9 cellular contexts compared by ENCODE assay signal in genomic region chr11:102599642-102600261, GRCh38. TPM values are rescaled to one million over a fixed set of nuclear protein-coding genes. Genes with fewer than 3 reads are reported as not detected.
A peak's percentile ranks its signal among the peaks of the same experiment; 100 is the strongest.
DNase-seq lines count a peak whose midpoint lies in the region; ATAC-seq, FAIRE-seq and TF ChIP-seq lines count a peak whose summit lies in the region.
"Had no signal": no experiment of that assay in that cellular context is flagged by ENCODE, and none has a peak within 500 bp of the region (broad histone marks: within the 10 kb centered on the region; RNA-seq: fewer than 3 reads in every experiment).

No MANE protein-coding gene starts in this region.

- peak; percentile 89 for ATAC-seq in HG02885 (IDR thresholded peaks at IDR 0.05; ENCODE audit: poor library complexity, unreplicated experiment)

- peak overlapping the region; percentile 88 for H3K27ac Mint-ChIP-seq in activated naive CD4-positive, alpha-beta T cell treated with anti-CD3 and anti-CD28 coated beads, Interleukin-2, amount 50 U/mL, for 24 hours

- H3K27me3 Mint-ChIP-seq in activated naive CD4-positive, alpha-beta T cell treated with anti-CD3 and anti-CD28 coated beads, Interleukin-2, amount 50 U/mL, for 24 hours: no peaks in the 10 kb centered on the region

- H3K4me1 Mint-ChIP-seq in activated naive CD4-positive, alpha-beta T cell treated with anti-CD3 and anti-CD28 coated beads, Interleukin-2, amount 50 U/mL, for 24 hours: peaks cover 30% of the 10 kb centered on the region

- peak; percentile 98 for FAIRE-seq in RCC 7860 (lab: Jason Lieb, UNC)
- FAIRE-seq: colon had no signal

- H3K4me3 Mint-ChIP-seq in activated naive CD4-positive, alpha-beta T cell treated with anti-CD3 and anti-CD28 coated beads, Interleukin-2, amount 50 U/mL, for 24 hours: no peak overlapping the region

- DNase-seq in activated naive CD4-positive, alpha-beta T cell (lab: John Stamatoyannopoulos, UW): no peak
- peak; percentile 95 for DNase-seq in RCC 7860 (ENCODE audit: low spot score)
- peak; percentile 92 for DNase-seq in fibroblast of the aortic adventitia (ENCODE audit: low read depth)
- no peak for DNase-seq in NCI-H82 treated with DMSO at 0.1 percent for 48 hours (lab: John Stamatoyannopoulos, UW; ENCODE audit: unreplicated experiment)
- no peak for DNase-seq in NCI-H1930 (lab: John Stamatoyannopoulos, UW)
- DNase-seq in midbrain (lab: John Stamatoyannopoulos, UW): no peak

- no peaks in the 10 kb centered on the region for H3K9me3 Mint-ChIP-seq in activated naive CD4-positive, alpha-beta T cell treated with anti-CD3 and anti-CD28 coated beads, Interleukin-2, amount 50 U/mL, for 24 hours

- TF ChIP-seq CTCF in fibroblast of the aortic adventitia (IDR thresholded peaks at IDR 0.05; ENCODE audit: insufficient read depth, low read length): no peak

- H3K36me3 Mint-ChIP-seq in activated naive CD4-positive, alpha-beta T cell treated with anti-CD3 and anti-CD28 coated beads, Interleukin-2, amount 50 U/mL, for 24 hours: peaks cover 2% of the 10 kb centered on the region

- H3K4me3 ChIP-seq in fibroblast of the aortic adventitia (ENCODE audit: low read depth, low read length): no peak overlapping the region

RNA-seq across cellular contexts. Expression of gene MMP20, which starts 25.4 kb away (rescaled TPM):
- total RNA-seq in fibroblast of the aortic adventitia (ENCODE audit: low replicate concordance): not detected in 2 replicates

Comparison
In these comparisons a context has a peak if more than half of its experiments do, and no peak if none do; other contexts are left out.
1. DNase-seq: peak in RCC 7860 (single experiment) and fibroblast of the aortic adventitia (single experiment); none in activated naive CD4-positive, alpha-beta T cell (0 of 4), NCI-H82 treated with DMSO at 0.1 percent for 48 hours (single experiment), NCI-H1930 (0 of 2) and midbrain (single experiment).